8 cellular contexts compared by ENCODE assay signal in the genomic region with DNA sequence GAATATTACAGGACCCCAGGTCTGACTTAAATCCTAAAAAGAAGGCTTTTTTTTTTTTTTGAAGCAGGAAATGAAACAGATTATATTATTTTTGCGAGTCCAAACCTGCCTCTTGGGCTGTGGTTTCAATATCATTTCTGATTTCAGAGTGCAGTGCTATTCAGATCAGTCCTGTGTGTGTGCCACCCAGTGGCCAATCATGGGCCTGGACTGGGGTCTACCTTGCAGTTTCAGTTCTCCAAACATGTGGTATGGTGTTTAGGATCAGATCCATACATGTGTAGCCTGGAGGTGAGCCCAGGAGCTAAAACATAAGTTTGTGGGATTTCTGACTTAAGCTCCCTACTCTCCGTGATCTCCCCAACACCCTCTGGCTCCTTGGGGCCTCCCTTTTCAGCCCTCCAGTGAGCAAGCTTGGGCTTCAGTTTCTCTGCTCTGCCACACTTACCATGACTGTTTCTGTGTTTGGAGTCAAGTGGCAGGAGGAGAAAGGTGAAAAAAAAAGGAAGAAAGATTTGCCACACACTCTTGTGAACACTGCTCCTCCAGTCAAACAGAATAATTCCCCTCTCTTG. TPM values are rescaled to one million over a fixed set of nuclear protein-coding genes. Genes with fewer than 3 reads are reported as not detected.
DNase-seq lines count a peak whose midpoint lies in the region; ATAC-seq and TF ChIP-seq lines count a peak whose summit lies in the region.

No MANE protein-coding gene starts in this region.

- no peak overlapping the region for H3K4me3 ChIP-seq in fibroblast of mammary gland (ENCODE audit: control insufficient read depth, low read depth, low read length)

- peak; percentile 71 for TF ChIP-seq CTCF in C4-2B (conservative IDR thresholded peaks at IDR 0.05)
- peak; percentile 70 for TF ChIP-seq CTCF in fibroblast of mammary gland (conservative IDR thresholded peaks at IDR 0.05; ENCODE audit: control insufficient read depth, insufficient read depth, low read depth, low read length)

- H3K27ac ChIP-seq in C4-2B: no peak overlapping the region

- peak; percentile 1 to 38 for DNase-seq in NCI-H526 (lab: John Stamatoyannopoulos, UW)
- DNase-seq in fibroblast of mammary gland (ENCODE audit: low read depth): peak; percentile 71
- peak; percentile 44 for DNase-seq in ureter (ENCODE audit: low spot score)
- no peak for DNase-seq in activated CD4-positive, alpha-beta T cell treated with anti-CD3 and anti-CD28 coated beads, Interleukin-2, amount 50 U/mL, for 48 hours
- no peak for DNase-seq in SKM-1 (lab: John Stamatoyannopoulos, UW; ENCODE audit: unreplicated experiment)

- peak; percentile 69 for ATAC-seq in GM21723 (IDR thresholded peaks at IDR 0.05; ENCODE audit: unreplicated experiment)
- no peak for ATAC-seq in HG03520 (IDR thresholded peaks at IDR 0.05; ENCODE audit: unreplicated experiment)

RNA-seq across cellular contexts. Expression of gene THSD4, which starts 12.1 kb away (rescaled TPM):
- 57.9 TPM for total RNA-seq in ureter

Comparison
In these comparisons a context has a peak if more than half of its experiments do, and no peak if none do; other contexts are left out.
1. DNase-seq: peak in NCI-H526 (2 of 2), fibroblast of mammary gland (single experiment) and ureter (single experiment); none in activated CD4-positive, alpha-beta T cell treated with anti-CD3 and anti-CD28 coated beads, Interleukin-2, amount 50 U/mL, for 48 hours (0 of 2) and SKM-1 (single experiment).